11 cellular contexts compared by ENCODE assay signal in genomic region chr4:15043226-15043625, GRCh38. TPM values are rescaled to one million over a fixed set of nuclear protein-coding genes. Genes with fewer than 3 reads are reported as not detected.
DNase-seq lines count a peak whose midpoint lies in the region; ATAC-seq and TF ChIP-seq lines count a peak whose summit lies in the region.
"Had no signal": no experiment of that assay in that cellular context is flagged by ENCODE, and none has a peak within 500 bp of the region (broad histone marks: within the 10 kb centered on the region; RNA-seq: fewer than 3 reads in every experiment).

No MANE protein-coding gene starts in this region.

- H3K27me3 Mint-ChIP-seq in chondrocyte (ENCODE audit: low read depth) = no peaks in the 10 kb centered on the region
- H3K27me3 Mint-ChIP-seq: activated CD8-positive, alpha-beta memory T cell treated with anti-CD3 and anti-CD28 coated beads, Interleukin-2, amount 10 ng/mL, durations not matched to agents 7 days and 5 days had no signal

- TF ChIP-seq CTCF in chondrocyte (IDR thresholded peaks at IDR 0.05) = peak; percentile 73

- no peak overlapping the region for H3K4me3 Mint-ChIP-seq in chondrocyte (ENCODE audit: unreplicated experiment)
- H3K4me3 Mint-ChIP-seq: activated CD8-positive, alpha-beta memory T cell treated with anti-CD3 and anti-CD28 coated beads, Interleukin-2, amount 10 ng/mL, durations not matched to agents 7 days and 5 days; T-helper 2 cell treated with Interferon-gamma antibody and Interleukin-4, amounts not matched to agents 5 μg/mL and 100 μg/mL, for 36 hours had no signal

- H3K36me3 Mint-ChIP-seq in chondrocyte (ENCODE audit: low read depth) = peaks cover 17% of the 10 kb centered on the region

- DNase-seq in COR-L47 (lab: John Stamatoyannopoulos, UW) = peak; percentile 1
- peak; percentile 11 for DNase-seq in NAMALWA (ENCODE audit: low spot score)
- no peak for DNase-seq in chondrocyte (ENCODE audit: low spot score)
- peak; percentile 73 for DNase-seq in midbrain (lab: John Stamatoyannopoulos, UW)
- no peak for DNase-seq in stimulated activated CD4-positive, alpha-beta T cell treated with anti-CD3 and anti-CD28 coated beads, Interleukin-12 subunit alpha, Interleukin-12 subunit beta, amount 100 ng/mL, for 4 hours
- DNase-seq in SK-N-DZ (ENCODE audit: low spot score) = no peak
- no peak for DNase-seq in activated naive CD4-positive, alpha-beta T cell treated with Interleukin-2 at 50 U/mL for 16 hours
- DNase-seq: activated CD8-positive, alpha-beta memory T cell treated with anti-CD3 and anti-CD28 coated beads, Interleukin-2, amount 10 ng/mL, durations not matched to agents 7 days and 5 days; esophagus squamous epithelium had no signal

- H3K27ac Mint-ChIP-seq in chondrocyte (ENCODE audit: unreplicated experiment) = peak overlapping the region; percentile 88
- H3K27ac Mint-ChIP-seq: activated CD8-positive, alpha-beta memory T cell treated with anti-CD3 and anti-CD28 coated beads, Interleukin-2, amount 10 ng/mL, durations not matched to agents 7 days and 5 days; T-helper 2 cell treated with Interferon-gamma antibody and Interleukin-4, amounts not matched to agents 5 μg/mL and 100 μg/mL, for 36 hours had no signal

- peaks cover 64% of the 10 kb centered on the region for H3K4me1 Mint-ChIP-seq in chondrocyte (ENCODE audit: low read depth)
- H3K4me1 Mint-ChIP-seq: activated CD8-positive, alpha-beta memory T cell treated with anti-CD3 and anti-CD28 coated beads, Interleukin-2, amount 10 ng/mL, durations not matched to agents 7 days and 5 days had no signal

- no peaks in the 10 kb centered on the region for H3K9me3 Mint-ChIP-seq in chondrocyte (ENCODE audit: low read depth)
- H3K9me3 Mint-ChIP-seq: T-helper 2 cell treated with Interferon-gamma antibody and Interleukin-4, amounts not matched to agents 5 μg/mL and 100 μg/mL, for 36 hours had no signal

- ATAC-seq in GM19463 (IDR thresholded peaks at IDR 0.05; ENCODE audit: unreplicated experiment) = no peak
- ATAC-seq: activated CD8-positive, alpha-beta memory T cell treated with anti-CD3 and anti-CD28 coated beads, Interleukin-2, amount 10 ng/mL, durations not matched to agents 7 days and 5 days had no signal

RNA-seq across cellular contexts. Expression of gene CPEB2, which starts 40.9 kb away (rescaled TPM):
- total RNA-seq in chondrocyte = 35.4 to 47.0 TPM (median 38.7 TPM) in 3 replicates
- polyA plus RNA-seq in SK-N-DZ (2014; cell fraction: cytosol; rRNA removed) = 3.1 and 4.3 TPM in 2 replicates
- polyA plus RNA-seq in SK-N-DZ (2014; cell fraction: nucleus; rRNA removed) = 3.9 and 5.6 TPM in 2 replicates

Comparison
In these comparisons a context has a peak if more than half of its experiments do, and no peak if none do; other contexts are left out.
1. DNase-seq: peak in COR-L47 (single experiment), NAMALWA (single experiment) and midbrain (single experiment); none in chondrocyte (single experiment), stimulated activated CD4-positive, alpha-beta T cell treated with anti-CD3 and anti-CD28 coated beads, Interleukin-12 subunit alpha, Interleukin-12 subunit beta, amount 100 ng/mL, for 4 hours (single experiment), SK-N-DZ (single experiment) and activated naive CD4-positive, alpha-beta T cell treated with Interleukin-2 at 50 U/mL for 16 hours (single experiment).